1 cellular context compared by ENCODE assay signal in the genomic region with DNA sequence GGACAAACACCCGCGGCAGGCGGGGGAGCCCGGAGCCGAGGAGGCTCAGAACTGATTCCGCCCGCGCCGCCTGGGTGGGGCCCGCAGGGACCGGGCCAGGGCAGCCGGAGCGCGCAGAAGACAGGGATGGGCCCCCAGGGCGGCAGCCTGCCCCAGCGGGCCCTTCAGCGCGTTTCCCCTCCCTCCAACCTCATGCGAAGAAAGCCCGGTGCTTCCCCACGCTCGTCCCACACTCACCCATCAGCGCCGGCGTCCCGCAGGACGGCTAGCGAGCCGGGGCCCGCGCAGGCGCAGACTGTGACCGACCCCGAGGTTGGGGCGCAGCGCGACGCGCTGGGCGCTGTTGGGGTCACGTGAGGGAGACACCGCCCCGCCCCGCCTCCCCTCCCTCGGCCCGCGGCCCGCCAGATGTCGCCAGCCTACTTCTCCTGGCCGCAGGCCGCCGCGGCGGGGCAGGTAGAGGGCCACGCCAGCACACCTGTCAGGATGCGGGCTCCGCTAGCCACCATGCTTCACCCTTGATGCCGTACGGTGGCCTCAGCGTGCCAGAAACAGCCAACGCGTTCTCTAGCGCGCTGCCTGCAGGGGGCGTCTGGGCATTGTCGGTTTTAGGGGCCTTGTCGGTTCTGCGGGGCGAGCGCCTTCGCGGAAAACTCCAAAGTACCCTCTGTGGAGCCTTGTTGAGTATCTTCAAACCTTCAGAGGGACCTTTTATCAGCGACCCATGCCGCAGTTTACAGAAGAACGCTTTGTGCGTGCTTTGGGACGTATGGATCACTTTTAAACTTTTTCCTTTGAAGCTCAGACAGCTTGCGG.
TF ChIP-seq lines count a peak whose summit lies in the region.

A gene with protein sequence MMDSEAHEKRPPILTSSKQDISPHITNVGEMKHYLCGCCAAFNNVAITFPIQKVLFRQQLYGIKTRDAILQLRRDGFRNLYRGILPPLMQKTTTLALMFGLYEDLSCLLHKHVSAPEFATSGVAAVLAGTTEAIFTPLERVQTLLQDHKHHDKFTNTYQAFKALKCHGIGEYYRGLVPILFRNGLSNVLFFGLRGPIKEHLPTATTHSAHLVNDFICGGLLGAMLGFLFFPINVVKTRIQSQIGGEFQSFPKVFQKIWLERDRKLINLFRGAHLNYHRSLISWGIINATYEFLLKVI (minus strand): TSS at position 297 of the 816 bp plus-strand sequence. CDS start 15,577 bp downstream, outside the sequence.

TF ChIP-seq in HEK293, 187 proteins besides CTCF, POLR2A, EP300 and RAD21 (continued from another document and continues in another):
- TF ChIP-seq, protein P1, sequence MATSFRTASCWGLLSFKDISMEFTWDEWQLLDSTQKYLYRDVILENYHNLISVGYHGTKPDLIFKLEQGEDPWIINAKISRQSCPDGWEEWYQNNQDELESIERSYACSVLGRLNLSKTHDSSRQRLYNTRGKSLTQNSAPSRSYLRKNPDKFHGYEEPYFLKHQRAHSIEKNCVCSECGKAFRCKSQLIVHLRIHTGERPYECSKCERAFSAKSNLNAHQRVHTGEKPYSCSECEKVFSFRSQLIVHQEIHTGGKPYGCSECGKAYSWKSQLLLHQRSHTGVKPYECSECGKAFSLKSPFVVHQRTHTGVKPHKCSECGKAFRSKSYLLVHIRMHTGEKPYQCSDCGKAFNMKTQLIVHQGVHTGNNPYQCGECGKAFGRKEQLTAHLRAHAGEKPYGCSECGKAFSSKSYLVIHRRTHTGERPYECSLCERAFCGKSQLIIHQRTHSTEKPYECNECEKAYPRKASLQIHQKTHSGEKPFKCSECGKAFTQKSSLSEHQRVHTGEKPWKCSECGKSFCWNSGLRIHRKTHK (tag by site-specific recombination; IDR thresholded peaks at IDR 0.05), result no peak
- no peak for TF ChIP-seq ZNF529 (tag by site-specific recombination; IDR thresholded peaks at IDR 0.05; ENCODE audit: insufficient replicate concordance)
- TF ChIP-seq, protein P2, sequence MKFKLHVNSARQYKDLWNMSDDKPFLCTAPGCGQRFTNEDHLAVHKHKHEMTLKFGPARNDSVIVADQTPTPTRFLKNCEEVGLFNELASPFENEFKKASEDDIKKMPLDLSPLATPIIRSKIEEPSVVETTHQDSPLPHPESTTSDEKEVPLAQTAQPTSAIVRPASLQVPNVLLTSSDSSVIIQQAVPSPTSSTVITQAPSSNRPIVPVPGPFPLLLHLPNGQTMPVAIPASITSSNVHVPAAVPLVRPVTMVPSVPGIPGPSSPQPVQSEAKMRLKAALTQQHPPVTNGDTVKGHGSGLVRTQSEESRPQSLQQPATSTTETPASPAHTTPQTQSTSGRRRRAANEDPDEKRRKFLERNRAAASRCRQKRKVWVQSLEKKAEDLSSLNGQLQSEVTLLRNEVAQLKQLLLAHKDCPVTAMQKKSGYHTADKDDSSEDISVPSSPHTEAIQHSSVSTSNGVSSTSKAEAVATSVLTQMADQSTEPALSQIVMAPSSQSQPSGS (tag by site-specific recombination; IDR thresholded peaks at IDR 0.05; ENCODE audit: low read depth), result no peak
- TF ChIP-seq, protein P3, sequence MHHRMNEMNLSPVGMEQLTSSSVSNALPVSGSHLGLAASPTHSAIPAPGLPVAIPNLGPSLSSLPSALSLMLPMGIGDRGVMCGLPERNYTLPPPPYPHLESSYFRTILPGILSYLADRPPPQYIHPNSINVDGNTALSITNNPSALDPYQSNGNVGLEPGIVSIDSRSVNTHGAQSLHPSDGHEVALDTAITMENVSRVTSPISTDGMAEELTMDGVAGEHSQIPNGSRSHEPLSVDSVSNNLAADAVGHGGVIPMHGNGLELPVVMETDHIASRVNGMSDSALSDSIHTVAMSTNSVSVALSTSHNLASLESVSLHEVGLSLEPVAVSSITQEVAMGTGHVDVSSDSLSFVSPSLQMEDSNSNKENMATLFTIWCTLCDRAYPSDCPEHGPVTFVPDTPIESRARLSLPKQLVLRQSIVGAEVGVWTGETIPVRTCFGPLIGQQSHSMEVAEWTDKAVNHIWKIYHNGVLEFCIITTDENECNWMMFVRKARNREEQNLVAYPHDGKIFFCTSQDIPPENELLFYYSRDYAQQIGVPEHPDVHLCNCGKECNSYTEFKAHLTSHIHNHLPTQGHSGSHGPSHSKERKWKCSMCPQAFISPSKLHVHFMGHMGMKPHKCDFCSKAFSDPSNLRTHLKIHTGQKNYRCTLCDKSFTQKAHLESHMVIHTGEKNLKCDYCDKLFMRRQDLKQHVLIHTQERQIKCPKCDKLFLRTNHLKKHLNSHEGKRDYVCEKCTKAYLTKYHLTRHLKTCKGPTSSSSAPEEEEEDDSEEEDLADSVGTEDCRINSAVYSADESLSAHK (tag by site-specific recombination; IDR thresholded peaks at IDR 0.05), result peak; percentile 53
- TF ChIP-seq ZNF548 (tag by site-specific recombination; IDR thresholded peaks at IDR 0.05), result no peak
- no peak for TF ChIP-seq ZNF211 (tag by site-specific recombination; IDR thresholded peaks at IDR 0.05; ENCODE audit: low read depth)
- no peak for TF ChIP-seq ZNF24 (tag by site-specific recombination; IDR thresholded peaks at IDR 0.05)
- TF ChIP-seq WT1 (tag by site-specific recombination; IDR thresholded peaks at IDR 0.05), result no peak; the same call in 1 of the 2 replicates
- no peak for TF ChIP-seq RBAK (tag by site-specific recombination; IDR thresholded peaks at IDR 0.05)
- TF ChIP-seq ZNF549 (tag by site-specific recombination; IDR thresholded peaks at IDR 0.05), result no peak
- TF ChIP-seq, protein P4, sequence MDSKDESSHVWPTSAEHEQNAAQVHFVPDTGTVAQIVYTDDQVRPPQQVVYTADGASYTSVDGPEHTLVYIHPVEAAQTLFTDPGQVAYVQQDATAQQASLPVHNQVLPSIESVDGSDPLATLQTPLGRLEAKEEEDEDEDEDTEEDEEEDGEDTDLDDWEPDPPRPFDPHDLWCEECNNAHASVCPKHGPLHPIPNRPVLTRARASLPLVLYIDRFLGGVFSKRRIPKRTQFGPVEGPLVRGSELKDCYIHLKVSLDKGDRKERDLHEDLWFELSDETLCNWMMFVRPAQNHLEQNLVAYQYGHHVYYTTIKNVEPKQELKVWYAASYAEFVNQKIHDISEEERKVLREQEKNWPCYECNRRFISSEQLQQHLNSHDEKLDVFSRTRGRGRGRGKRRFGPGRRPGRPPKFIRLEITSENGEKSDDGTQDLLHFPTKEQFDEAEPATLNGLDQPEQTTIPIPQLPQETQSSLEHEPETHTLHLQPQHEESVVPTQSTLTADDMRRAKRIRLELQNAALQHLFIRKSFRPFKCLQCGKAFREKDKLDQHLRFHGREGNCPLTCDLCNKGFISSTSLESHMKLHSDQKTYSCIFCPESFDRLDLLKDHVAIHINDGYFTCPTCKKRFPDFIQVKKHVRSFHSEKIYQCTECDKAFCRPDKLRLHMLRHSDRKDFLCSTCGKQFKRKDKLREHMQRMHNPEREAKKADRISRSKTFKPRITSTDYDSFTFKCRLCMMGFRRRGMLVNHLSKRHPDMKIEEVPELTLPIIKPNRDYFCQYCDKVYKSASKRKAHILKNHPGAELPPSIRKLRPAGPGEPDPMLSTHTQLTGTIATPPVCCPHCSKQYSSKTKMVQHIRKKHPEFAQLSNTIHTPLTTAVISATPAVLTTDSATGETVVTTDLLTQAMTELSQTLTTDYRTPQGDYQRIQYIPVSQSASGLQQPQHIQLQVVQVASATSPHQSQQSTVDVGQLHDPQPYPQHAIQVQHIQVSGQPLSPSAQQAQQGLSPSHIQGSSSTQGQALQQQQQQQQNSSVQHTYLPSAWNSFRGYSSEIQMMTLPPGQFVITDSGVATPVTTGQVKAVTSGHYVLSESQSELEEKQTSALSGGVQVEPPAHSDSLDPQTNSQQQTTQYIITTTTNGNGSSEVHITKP (tag by site-specific recombination; IDR thresholded peaks at IDR 0.05), result no peak
- peak; percentile 62; the same call in 1 of the 2 replicates for TF ChIP-seq KLF10 (tag by site-specific recombination; IDR thresholded peaks at IDR 0.05)
- TF ChIP-seq, protein P5, sequence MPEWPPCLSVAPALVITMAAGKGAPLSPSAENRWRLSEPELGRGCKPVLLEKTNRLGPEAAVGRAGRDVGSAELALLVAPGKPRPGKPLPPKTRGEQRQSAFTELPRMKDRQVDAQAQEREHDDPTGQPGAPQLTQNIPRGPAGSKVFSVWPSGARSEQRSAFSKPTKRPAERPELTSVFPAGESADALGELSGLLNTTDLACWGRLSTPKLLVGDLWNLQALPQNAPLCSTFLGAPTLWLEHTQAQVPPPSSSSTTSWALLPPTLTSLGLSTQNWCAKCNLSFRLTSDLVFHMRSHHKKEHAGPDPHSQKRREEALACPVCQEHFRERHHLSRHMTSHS (tag by site-specific recombination; IDR thresholded peaks at IDR 0.05), result no peak
- TF ChIP-seq HOXC10 (CRISPR knock-in tag; IDR thresholded peaks at IDR 0.05), result no peak
- peak; percentile 83; the same call in 1 of the 2 replicates for TF ChIP-seq ZNF324 (tag by site-specific recombination; IDR thresholded peaks at IDR 0.05)
- no peak for TF ChIP-seq ZSCAN16 (tag by site-specific recombination; IDR thresholded peaks at IDR 0.05)
- TF ChIP-seq KLF8 (tag by site-specific recombination; IDR thresholded peaks at IDR 0.05), result peak; percentile 98
- TF ChIP-seq ZNF837 (tag by site-specific recombination; IDR thresholded peaks at IDR 0.05), result no peak
- TF ChIP-seq ZNF571 (tag by site-specific recombination; IDR thresholded peaks at IDR 0.05), result no peak
- no peak for TF ChIP-seq ZNF214 (tag by site-specific recombination; IDR thresholded peaks at IDR 0.05; ENCODE audit: borderline replicate concordance)
- no peak for TF ChIP-seq IKZF3 (tag by site-specific recombination; IDR thresholded peaks at IDR 0.05)
- no peak for TF ChIP-seq SALL2 (tag by site-specific recombination; IDR thresholded peaks at IDR 0.05; ENCODE audit: borderline replicate concordance)
- TF ChIP-seq ZNF341 (tag by site-specific recombination; IDR thresholded peaks at IDR 0.05; ENCODE audit: low read depth), result peak; percentile 81
- TF ChIP-seq ZBTB48 (tag by site-specific recombination; IDR thresholded peaks at IDR 0.05), result peak; percentile 82; the same call in 1 of the 2 replicates
- 0 out of 2 replicates have a peak, but pooled peaks have one; percentile 4 for TF ChIP-seq ZNF146 (tag by site-specific recombination; IDR thresholded peaks at IDR 0.05)
- peak; percentile 64 for TF ChIP-seq ZFP37 (tag by site-specific recombination; IDR thresholded peaks at IDR 0.05)
- TF ChIP-seq, protein P6, sequence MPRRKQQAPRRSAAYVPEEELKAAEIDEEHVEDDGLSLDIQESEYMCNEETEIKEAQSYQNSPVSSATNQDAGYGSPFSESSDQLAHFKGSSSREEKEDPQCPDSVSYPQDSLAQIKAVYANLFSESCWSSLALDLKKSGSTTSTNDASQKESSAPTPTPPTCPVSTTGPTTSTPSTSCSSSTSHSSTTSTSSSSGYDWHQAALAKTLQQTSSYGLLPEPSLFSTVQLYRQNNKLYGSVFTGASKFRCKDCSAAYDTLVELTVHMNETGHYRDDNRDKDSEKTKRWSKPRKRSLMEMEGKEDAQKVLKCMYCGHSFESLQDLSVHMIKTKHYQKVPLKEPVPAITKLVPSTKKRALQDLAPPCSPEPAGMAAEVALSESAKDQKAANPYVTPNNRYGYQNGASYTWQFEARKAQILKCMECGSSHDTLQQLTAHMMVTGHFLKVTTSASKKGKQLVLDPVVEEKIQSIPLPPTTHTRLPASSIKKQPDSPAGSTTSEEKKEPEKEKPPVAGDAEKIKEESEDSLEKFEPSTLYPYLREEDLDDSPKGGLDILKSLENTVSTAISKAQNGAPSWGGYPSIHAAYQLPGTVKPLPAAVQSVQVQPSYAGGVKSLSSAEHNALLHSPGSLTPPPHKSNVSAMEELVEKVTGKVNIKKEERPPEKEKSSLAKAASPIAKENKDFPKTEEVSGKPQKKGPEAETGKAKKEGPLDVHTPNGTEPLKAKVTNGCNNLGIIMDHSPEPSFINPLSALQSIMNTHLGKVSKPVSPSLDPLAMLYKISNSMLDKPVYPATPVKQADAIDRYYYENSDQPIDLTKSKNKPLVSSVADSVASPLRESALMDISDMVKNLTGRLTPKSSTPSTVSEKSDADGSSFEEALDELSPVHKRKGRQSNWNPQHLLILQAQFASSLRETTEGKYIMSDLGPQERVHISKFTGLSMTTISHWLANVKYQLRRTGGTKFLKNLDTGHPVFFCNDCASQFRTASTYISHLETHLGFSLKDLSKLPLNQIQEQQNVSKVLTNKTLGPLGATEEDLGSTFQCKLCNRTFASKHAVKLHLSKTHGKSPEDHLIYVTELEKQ (tag by site-specific recombination; IDR thresholded peaks at IDR 0.05; ENCODE audit: borderline replicate concordance), result 0 out of 2 replicates have a peak, but pooled peaks have one; percentile 17
- TF ChIP-seq ZNF707 (tag by site-specific recombination; IDR thresholded peaks at IDR 0.05), result no peak
- TF ChIP-seq ZNF701 (tag by site-specific recombination; IDR thresholded peaks at IDR 0.05), result no peak
- no peak for TF ChIP-seq ZNF623 (tag by site-specific recombination; IDR thresholded peaks at IDR 0.05)
- TF ChIP-seq ZNF140 (tag by site-specific recombination; IDR thresholded peaks at IDR 0.05), result no peak
- TF ChIP-seq ZNF658 (tag by site-specific recombination; IDR thresholded peaks at IDR 0.05), result no peak
- no peak for TF ChIP-seq ZNF48 (tag by site-specific recombination; IDR thresholded peaks at IDR 0.05)
- TF ChIP-seq, protein P7, sequence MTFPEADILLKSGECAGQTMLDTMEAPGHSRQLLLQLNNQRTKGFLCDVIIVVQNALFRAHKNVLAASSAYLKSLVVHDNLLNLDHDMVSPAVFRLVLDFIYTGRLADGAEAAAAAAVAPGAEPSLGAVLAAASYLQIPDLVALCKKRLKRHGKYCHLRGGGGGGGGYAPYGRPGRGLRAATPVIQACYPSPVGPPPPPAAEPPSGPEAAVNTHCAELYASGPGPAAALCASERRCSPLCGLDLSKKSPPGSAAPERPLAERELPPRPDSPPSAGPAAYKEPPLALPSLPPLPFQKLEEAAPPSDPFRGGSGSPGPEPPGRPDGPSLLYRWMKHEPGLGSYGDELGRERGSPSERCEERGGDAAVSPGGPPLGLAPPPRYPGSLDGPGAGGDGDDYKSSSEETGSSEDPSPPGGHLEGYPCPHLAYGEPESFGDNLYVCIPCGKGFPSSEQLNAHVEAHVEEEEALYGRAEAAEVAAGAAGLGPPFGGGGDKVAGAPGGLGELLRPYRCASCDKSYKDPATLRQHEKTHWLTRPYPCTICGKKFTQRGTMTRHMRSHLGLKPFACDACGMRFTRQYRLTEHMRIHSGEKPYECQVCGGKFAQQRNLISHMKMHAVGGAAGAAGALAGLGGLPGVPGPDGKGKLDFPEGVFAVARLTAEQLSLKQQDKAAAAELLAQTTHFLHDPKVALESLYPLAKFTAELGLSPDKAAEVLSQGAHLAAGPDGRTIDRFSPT (tag by site-specific recombination; IDR thresholded peaks at IDR 0.05), result peak; percentile 58
- TF ChIP-seq PRDM1 (tag by site-specific recombination; IDR thresholded peaks at IDR 0.05), result no peak
- TF ChIP-seq ZNF654 (tag by site-specific recombination; IDR thresholded peaks at IDR 0.05; ENCODE audit: low read depth), result peak; percentile 41
- TF ChIP-seq, protein P8, sequence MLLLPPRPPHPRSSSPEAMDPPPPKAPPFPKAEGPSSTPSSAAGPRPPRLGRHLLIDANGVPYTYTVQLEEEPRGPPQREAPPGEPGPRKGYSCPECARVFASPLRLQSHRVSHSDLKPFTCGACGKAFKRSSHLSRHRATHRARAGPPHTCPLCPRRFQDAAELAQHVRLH (tag by site-specific recombination; IDR thresholded peaks at IDR 0.05), result peak; percentile 91
- TF ChIP-seq ZNF600 (tag by site-specific recombination; IDR thresholded peaks at IDR 0.05), result peak; percentile 47; the same call in 1 of the 2 replicates
- no peak for TF ChIP-seq ZNF302 (tag by site-specific recombination; IDR thresholded peaks at IDR 0.05; ENCODE audit: low read depth)
